In genomic region chr3:32018723-32019564, GRCh38 we compare ENCODE assay signal across 8 cellular contexts. TPM values are rescaled to one million over a fixed set of nuclear protein-coding genes. Genes with fewer than 3 reads are reported as not detected.
DNase-seq lines count a peak whose midpoint lies in the region; ATAC-seq, FAIRE-seq and TF ChIP-seq lines count a peak whose summit lies in the region.

No MANE protein-coding gene starts in this region.

- no peaks in the 10 kb centered on the region for H3K27me3 ChIP-seq in gastroesophageal sphincter

- intact Hi-C loops in Right ventricle myocardium inferior (cut with DNase I): loop anchor here (1.0 kb wide), 1 partner anchor 125 kb away; no protein-coding TSS in a partner anchor
- intact Hi-C loops in cardiac septum (cut with DNase I): no loop called here

- no peaks in the 10 kb centered on the region for H3K36me3 ChIP-seq in gastroesophageal sphincter

- peaks cover 0 to 25% (median 5%) of the 10 kb centered on the region in 3 donors for H3K4me1 ChIP-seq in gastroesophageal sphincter

- no peak overlapping the region for H3K4me3 ChIP-seq in gastroesophageal sphincter

- FAIRE-seq in TTC549 (lab: Jason Lieb, UNC): peak; percentile 78

- WGBS in gastroesophageal sphincter (ENCODE audit: low coverage in 1 of 2), 2 donors: 40 to 50% methylated on average over 5 of the region's 5 CpGs

- DNase-seq in Right ventricle myocardium inferior (ENCODE audit: missing footprints) (no peak), cardiac septum (ENCODE audit: low spot score) (no peak), putamen (ENCODE audit: low spot score) (peak; percentile 29), activated gamma-delta T cell treated with Interleukin-2 at 50 U/mL for 16 hours (no peak)
- no peak for DNase-seq in activated CD4-positive, alpha-beta T cell treated with anti-CD3 and anti-CD28 coated beads, Interleukin-2, amount 50 U/mL, for 4 hours

- H3K9me3 ChIP-seq in gastroesophageal sphincter: no peaks in the 10 kb centered on the region

- TF ChIP-seq EP300 in gastroesophageal sphincter (IDR thresholded peaks at IDR 0.05): no peak

- TF ChIP-seq CTCF in LNCAP (IDR thresholded peaks at IDR 0.05) (peak; percentile 73), gastroesophageal sphincter (IDR thresholded peaks at IDR 0.05) (peak; percentile 63 to 85 (median 82))

- TF ChIP-seq POLR2A in gastroesophageal sphincter (IDR thresholded peaks at IDR 0.05): no peak

- peak; percentile 78 for ATAC-seq in Right ventricle myocardium inferior
- ATAC-seq in gastroesophageal sphincter: peak; percentile 63

- no peak overlapping the region for H3K27ac ChIP-seq in gastroesophageal sphincter

RNA-seq across cellular contexts. Expression of gene ZNF860, which starts 37.4 kb away (rescaled TPM):
- 0.27 TPM for total RNA-seq in Right ventricle myocardium inferior
- total RNA-seq in cardiac septum: 0.16 TPM
- total RNA-seq in gastroesophageal sphincter: under 1 TPM; 0.08 to 0.96 (median 0.36) TPM

RNA-seq across cellular contexts. Expression of gene OSBPL10, which starts 37.9 kb away (rescaled TPM):
- total RNA-seq in Right ventricle myocardium inferior (6.6 TPM), cardiac septum (5.8 TPM), gastroesophageal sphincter (10 to 100 TPM in 2 of 4 donors, 1 to 10 TPM in 2; 7.9 to 25.5 (median 11.8) TPM)
